Comparison of ENCODE assay signal across 1 cellular context in genomic region chr9:114312513-114312875, GRCh38.
TF ChIP-seq lines count a peak whose summit lies in the region.

No MANE protein-coding gene starts in this region.

TF ChIP-seq in GM23338, 12 proteins besides CTCF, POLR2A, EP300 and RAD21 (continued from another document):
- TF ChIP-seq ETS1 (IDR thresholded peaks at IDR 0.05) (no peak), JUNB (IDR thresholded peaks at IDR 0.05; ENCODE audit: unreplicated experiment) (no peak), ZNF331 (CRISPR knock-in tag; IDR thresholded peaks at IDR 0.05; ENCODE audit: low read depth) (no peak), EZH2phosphoT487 (IDR thresholded peaks at IDR 0.05; ENCODE audit: unreplicated experiment) (no peak), EZH2 (IDR thresholded peaks at IDR 0.05; ENCODE audit: low read depth, unreplicated experiment) (no peak), STAT1 (IDR thresholded peaks at IDR 0.05; ENCODE audit: unreplicated experiment) (no peak), ZNF114 (CRISPR knock-in tag; IDR thresholded peaks at IDR 0.05) (no peak), CREB1 (CRISPR knock-in tag; IDR thresholded peaks at IDR 0.05; ENCODE audit: low read depth) (no peak), ZNF462 (CRISPR knock-in tag; IDR thresholded peaks at IDR 0.05) (no peak)
